ENCODE assay signal across 8 cellular contexts in the genomic region with DNA sequence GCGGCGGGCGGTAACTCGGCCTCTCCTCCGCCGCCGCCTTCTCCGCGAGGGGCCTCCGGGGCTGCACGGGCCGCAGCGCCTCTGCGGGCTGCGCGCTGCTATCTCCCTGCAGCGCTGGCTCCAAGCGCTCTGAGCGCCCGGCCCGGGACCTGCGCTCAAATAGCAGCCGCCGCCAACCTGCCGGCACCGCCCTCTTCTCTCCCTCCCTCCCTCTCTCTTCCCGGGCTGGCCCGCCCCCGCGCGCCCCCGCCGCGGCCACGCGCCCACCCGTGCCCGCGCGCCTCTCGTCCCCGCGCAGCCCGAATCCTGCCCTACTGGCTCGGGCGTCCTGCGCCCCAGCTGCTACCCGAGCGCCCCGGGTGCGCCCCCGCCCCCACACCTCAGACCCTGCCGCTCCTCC. TPM values are rescaled to one million over a fixed set of nuclear protein-coding genes. Genes with fewer than 3 reads are reported as not detected.
DNase-seq lines count a peak whose midpoint lies in the region; ATAC-seq, FAIRE-seq and TF ChIP-seq lines count a peak whose summit lies in the region.

Gene CACNA2D2, minus strand, starts transcription at position 131 of the 400 bp plus-strand sequence. CDS start 211 bp downstream, outside the sequence.

- H3K4me3 ChIP-seq in upper lobe of left lung: peak within 1 kb of the TSS; percentile 29 to 86 (median 74)

- WGBS in upper lobe of left lung, 2 donors: 2% methylated on average over 12 of the region's 53 CpGs; no CpG with 5 or more reads in 1 of the 2 donors

- H3K9me3 ChIP-seq in upper lobe of left lung: no peaks in the 10 kb centered on the region

- H3K27ac ChIP-seq in upper lobe of left lung: peak within 1 kb of the TSS; percentile 35 to 81 (median 71)

- intact Hi-C loops in left cardiac atrium (cut with DNase I) (no loop called here), posterior vena cava (cut with DNase I) (no loop called here)

- peaks cover 0 to 4% (median 0%) of the 10 kb centered on the region in 4 donors for H3K27me3 ChIP-seq in upper lobe of left lung

- TF ChIP-seq EP300 in upper lobe of left lung (IDR thresholded peaks at IDR 0.05): no peak

- no peak for TF ChIP-seq CTCF in GM13977 (IDR thresholded peaks at IDR 0.05; ENCODE audit: extremely low read depth, insufficient read depth, missing control alignments)
- TF ChIP-seq CTCF in upper lobe of left lung (IDR thresholded peaks at IDR 0.05): no peak

- in situ Hi-C loops in GM13977 (cut with MboI; ENCODE audit: low pct_unique_long_range_greater_than_20kb, low sequenced_read_pairs, unreplicated experiment): no loop called here

- peaks cover 5 to 27% (median 14%) of the 10 kb centered on the region in 4 donors for H3K4me1 ChIP-seq in upper lobe of left lung

- ATAC-seq in left cardiac atrium (peak; percentile 91 to 96), upper lobe of left lung (ENCODE audit: low FRiP score in 2 of 2) (peak; percentile 45 to 71), GM21381 (IDR thresholded peaks at IDR 0.05; ENCODE audit: unreplicated experiment) (no peak)

- peak; percentile 75 for DNase-seq in GM13977 (ENCODE audit: low spot score)
- peak; percentile 5 for DNase-seq in NCI-H82 treated with DMSO at 0.1 percent for 48 hours (lab: John Stamatoyannopoulos, UW; ENCODE audit: unreplicated experiment)
- DNase-seq in activated effector memory CD4-positive, alpha-beta T cell treated with anti-CD3 and anti-CD28 coated beads, Interleukin-2, amount 50 U/mL, for 16 hours: peak; percentile 83
- DNase-seq in left cardiac atrium: peak; percentile 70
- peak; percentile 85 for DNase-seq in posterior vena cava (ENCODE audit: low spot score)
- peak; percentile 71 to 95 for DNase-seq in upper lobe of left lung
- no peak for DNase-seq in RCC 7860 (ENCODE audit: low spot score)

- TF ChIP-seq POLR2A in upper lobe of left lung (IDR thresholded peaks at IDR 0.05): peak in 1 of 4 donors; percentile 78

- no peaks in the 10 kb centered on the region for H3K36me3 ChIP-seq in upper lobe of left lung

- FAIRE-seq in RCC 7860 (lab: Jason Lieb, UNC): no peak

RNA-seq across cellular contexts. Expression of gene CACNA2D2, which starts in this region (rescaled TPM):
- total RNA-seq in left cardiac atrium: 1 to 10 TPM; 4.6 to 7.8 TPM
- 1 to 10 TPM; 2.0 to 2.6 TPM for total RNA-seq in posterior vena cava
- total RNA-seq in upper lobe of left lung: 100 to 1,000 TPM in 4 of 6 donors, 10 to 100 TPM in 2; 71.5 to 213 (median 113) TPM

Comparison
In these comparisons a context has a peak if more than half of its experiments do, and no peak if none do; other contexts are left out.
1. RNA of gene CACNA2D2 (total RNA-seq): 71.5 to 213 TPM in upper lobe of left lung; 4.6 to 7.8 TPM in left cardiac atrium and 2.0 to 2.6 TPM in posterior vena cava; every median in the first group is over 4 times any median in the second.